Comparison of ENCODE assay signal across 7 cellular contexts in genomic region chr12:92142251-92142896, GRCh38. TPM values are rescaled to one million over a fixed set of nuclear protein-coding genes. Genes with fewer than 3 reads are reported as not detected.
DNase-seq lines count a peak whose midpoint lies in the region; ATAC-seq and TF ChIP-seq lines count a peak whose summit lies in the region.

No MANE protein-coding gene starts in this region.

- H3K27me3 Mint-ChIP-seq in H9 (ENCODE audit: low read depth): no peaks in the 10 kb centered on the region; the same call in 1 of the 2 replicates

- H3K36me3 Mint-ChIP-seq in H9 (ENCODE audit: insufficient read depth in 1 of 3, low read depth in 3 of 3): peaks cover 18 to 45% (median 36%) of the 10 kb centered on the region in 3 experiments

- H3K4me2 ChIP-seq in H9 (ENCODE audit: insufficient read depth, insufficient read length, low read length): peak overlapping the region; percentile 67

- H2AFZ ChIP-seq in H9 (ENCODE audit: low read length): no peak overlapping the region

- H3K23ac ChIP-seq in H9 (ENCODE audit: insufficient read length, low read depth, low read length): no peak overlapping the region

- H3K27me3 ChIP-seq in H9 (ENCODE audit: insufficient read depth, low read length): no peaks in the 10 kb centered on the region
- no peaks in the 10 kb centered on the region for H3K27me3 ChIP-seq in WERI-Rb-1 (ENCODE audit: insufficient read depth, low read depth, severe bottlenecking)
- H3K27me3 ChIP-seq in right cardiac atrium (ENCODE audit: control insufficient read depth, insufficient read depth): no peaks in the 10 kb centered on the region
- H3K27me3 ChIP-seq in spleen (replicated peaks in 1 of 7): no peaks in the 10 kb centered on the region

- peak in 1 of 3 donors; percentile 40 for TF ChIP-seq POLR2A in spleen (IDR thresholded peaks at IDR 0.05)

- H3K4me3 Mint-ChIP-seq in H9: peak overlapping the region; percentile 89 to 98

- H2AK5ac ChIP-seq in H9 (ENCODE audit: insufficient read length, low read length): no peak overlapping the region

- DNase-seq in H9 (no peak), WERI-Rb-1 (no peak), right cardiac atrium (no peak), spleen (no peak), KG1 (lab: John Stamatoyannopoulos, UW) (no peak)
- no peak for DNase-seq in stimulated activated CD4-positive, alpha-beta T cell treated with anti-CD3 and anti-CD28 coated beads, Interleukin-1b, Interleukin-23, amount 100 ng/mL, for 48 hours

- no CpG with 5 or more reads among the region's 5 CpGs for WGBS in H9 (ENCODE audit: extremely low coverage, insufficient read length, low lambda C conversion rate)
- WGBS in right cardiac atrium: 17% methylated on average over 5 of the region's 5 CpGs
- 13 to 34% (median 15%) methylated on average over 5 of the region's 5 CpGs for WGBS in spleen, 5 donors

- peak overlapping the region; percentile 6 for H3K9ac ChIP-seq in H9 (ENCODE audit: extremely low read depth, insufficient read length, low read length)

- H2BK12ac ChIP-seq in H9 (ENCODE audit: insufficient read length, low read depth, low read length): no peak overlapping the region

- H4K20me1 ChIP-seq in H9 (ENCODE audit: control insufficient read depth, insufficient read depth, insufficient read length): no peaks in the 10 kb centered on the region

- no peak overlapping the region for H2BK5ac ChIP-seq in H9 (ENCODE audit: insufficient read length, low read length)

- H3K79me1 ChIP-seq in H9 (ENCODE audit: insufficient read depth, low read depth, low read length, poor library complexity, severe bottlenecking): no peaks in the 10 kb centered on the region

- no peak overlapping the region for H4K91ac ChIP-seq in H9 (ENCODE audit: insufficient read length, low read depth, low read length)

- H3K27ac ChIP-seq in H9 (ENCODE audit: insufficient read length, low read depth, low read length) (no peak overlapping the region), WERI-Rb-1 (no peak overlapping the region), right cardiac atrium (ENCODE audit: low read length) (no peak overlapping the region), spleen (peak overlapping the region; percentile 97 to 100 (median 100))

- H3K4ac ChIP-seq in H9 (ENCODE audit: low read depth, low read length): no peak overlapping the region

- H3K56ac ChIP-seq in H9 (ENCODE audit: insufficient read length, low read depth, low read length): no peak overlapping the region

- no peak for TF ChIP-seq CTCF in H9 (conservative IDR thresholded peaks at IDR 0.05)
- TF ChIP-seq CTCF in WERI-Rb-1 (IDR thresholded peaks at IDR 0.05; ENCODE audit: low read depth, low read length): no peak
- no peak for TF ChIP-seq CTCF in spleen (IDR thresholded peaks at IDR 0.05 in 8 of 11, conservative IDR thresholded peaks at IDR 0.05 in 3 of 11)

- H4K8ac ChIP-seq in H9 (replicated peaks; ENCODE audit: insufficient read length, low read depth, low read length): no peak overlapping the region

- H3K4me1 ChIP-seq in H9 (ENCODE audit: insufficient read depth, low read length): peaks cover 6% of the 10 kb centered on the region
- H3K4me1 ChIP-seq in right cardiac atrium (ENCODE audit: control insufficient read depth, insufficient read depth, low read length): no peaks in the 10 kb centered on the region
- H3K4me1 ChIP-seq in spleen: peaks cover 1 to 49% (median 27%) of the 10 kb centered on the region in 6 donors

- ATAC-seq in right cardiac atrium (no peak), GM18502 (IDR thresholded peaks at IDR 0.05; ENCODE audit: poor library complexity, unreplicated experiment) (no peak)

- no peak overlapping the region for H2BK15ac ChIP-seq in H9 (ENCODE audit: low read depth, low read length)

- H3K79me2 ChIP-seq in H9 (ENCODE audit: insufficient read depth, low read length): peaks cover 37% of the 10 kb centered on the region; the same call in 1 of the 2 replicates

- intact Hi-C loops in right cardiac atrium (cut with DNase I): loop anchor here (5.0 to 10.0 kb wide), 8 partner anchors 158 to 758 kb away; no protein-coding TSS in a partner anchor
- intact Hi-C loops in spleen (cut with DNase I; ENCODE audit: low total_unique reads): no loop called here

- peaks cover 62% of the 10 kb centered on the region for H3K36me3 ChIP-seq in WERI-Rb-1
- peaks cover 0 to 63% (median 22%) of the 10 kb centered on the region in 6 donors for H3K36me3 ChIP-seq in spleen

- no peak overlapping the region for H4K5ac ChIP-seq in H9 (ENCODE audit: insufficient read length, low read depth, low read length)

- H3K18ac ChIP-seq in H9 (ENCODE audit: insufficient read length, low read depth, low read length): no peak overlapping the region

- H3K27ac Mint-ChIP-seq in H9: peak overlapping the region in 2 of 3 experiments; percentile 71 to 95; a peak in 3 of 7 replicates

- no peak overlapping the region for H2BK120ac ChIP-seq in H9 (ENCODE audit: low read depth, low read length, poor library complexity, severe bottlenecking)

- H3K14ac ChIP-seq in H9 (ENCODE audit: insufficient read depth, low read length): no peak overlapping the region

- no peak overlapping the region for H2BK20ac ChIP-seq in H9 (ENCODE audit: low read depth, low read length, poor library complexity, severe bottlenecking)

- peaks cover 14% of the 10 kb centered on the region for H3K23me2 ChIP-seq in H9 (ENCODE audit: insufficient read length, low read depth, low read length, poor library complexity, severe bottlenecking)

- peaks cover 1 to 5% of the 10 kb centered on the region in 2 experiments; a peak in 3 of 5 replicates for H3K9me3 Mint-ChIP-seq in H9

- H3K4me3 ChIP-seq in WERI-Rb-1 (ENCODE audit: low read depth, low read length) (peak overlapping the region; percentile 93), right cardiac atrium (ENCODE audit: low read length) (peak overlapping the region; percentile 92), spleen (peak overlapping the region; percentile 40 to 90 (median 77))

- H3K4me1 Mint-ChIP-seq in H9: peaks cover 61 to 69% of the 10 kb centered on the region in 2 experiments

- no peak overlapping the region for H3T11ph ChIP-seq in H9 (ENCODE audit: low read length)

- H3K9me3 ChIP-seq in H9 (ENCODE audit: control insufficient read depth, low read depth, low read length) (no peaks in the 10 kb centered on the region), WERI-Rb-1 (ENCODE audit: severe bottlenecking) (no peaks in the 10 kb centered on the region), right cardiac atrium (ENCODE audit: control insufficient read depth, low read length) (no peaks in the 10 kb centered on the region), spleen (no peaks in the 10 kb centered on the region)

RNA-seq across cellular contexts. Expression of gene BTG1, which starts 3.3 kb away (rescaled TPM):
- total RNA-seq in H9 (2021) (32.0 and 32.7 TPM in 2 replicates), right cardiac atrium (100 to 1,000 TPM in 3 of 4 donors, 10 to 100 TPM in 1; 95.7 to 147 (median 134) TPM), spleen (100 to 1,000 TPM; 171 to 358 (median 256) TPM)
- polyA plus RNA-seq in right cardiac atrium (59.5 TPM), spleen (100 to 1,000 TPM; 122 to 228 (median 132) TPM)

Comparison
In these comparisons a context has a peak if more than half of its experiments do, and no peak if none do; other contexts are left out.
1. H3K27ac ChIP-seq: peak in spleen (8 of 8); none in H9 (single experiment), WERI-Rb-1 (single experiment) and right cardiac atrium (single experiment).
2. Peak in every context shown above with its lines, with median percentiles within 50 percentile points of each other: H3K4me3 ChIP-seq.